1 cellular context compared by ENCODE assay signal in genomic region chr12:95516757-95517156, GRCh38.
TF ChIP-seq lines count a peak whose summit lies in the region.

No MANE protein-coding gene starts in this region.

TF ChIP-seq in WTC11, 78 proteins besides CTCF, POLR2A, EP300 and RAD21 (continued from another document):
- TF ChIP-seq ATF3 (CRISPR knock-in tag; conservative IDR thresholded peaks at IDR 0.05) (no peak), FOXK1 (CRISPR knock-in tag; IDR thresholded peaks at IDR 0.05) (no peak), CBFB (CRISPR knock-in tag; IDR thresholded peaks at IDR 0.05; ENCODE audit: low read depth) (no peak), ARID4B (CRISPR knock-in tag; IDR thresholded peaks at IDR 0.05; ENCODE audit: borderline replicate concordance) (no peak), FOXJ3 (CRISPR knock-in tag; IDR thresholded peaks at IDR 0.05; ENCODE audit: borderline replicate concordance) (no peak)
